Comparison of ENCODE assay signal across 28 cellular contexts in the genomic region with DNA sequence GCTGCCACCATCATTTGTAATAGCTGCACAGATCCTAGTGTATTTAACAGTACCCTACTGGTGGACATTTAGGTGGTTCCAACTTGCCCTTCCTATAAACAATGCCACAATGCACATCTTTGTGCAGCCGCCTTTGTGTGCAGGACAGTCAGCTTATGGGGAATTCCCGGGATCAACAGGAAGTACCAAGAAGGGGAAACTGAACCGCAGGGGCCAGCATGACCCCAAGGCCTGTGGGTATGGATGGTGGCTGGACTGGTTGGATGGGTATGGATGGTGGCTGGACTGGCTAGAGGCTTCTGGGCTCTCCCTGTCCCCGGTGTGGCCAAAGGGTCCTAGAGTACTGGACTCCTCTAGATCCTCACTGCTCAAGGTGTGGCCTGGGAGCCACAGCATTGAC. TPM values are rescaled to one million over a fixed set of nuclear protein-coding genes. Genes with fewer than 3 reads are reported as not detected.
A peak's percentile ranks its signal among the peaks of the same experiment; 100 is the strongest.
DNase-seq lines count a peak whose midpoint lies in the region; ATAC-seq and TF ChIP-seq lines count a peak whose summit lies in the region.
"Had no signal": no experiment of that assay in that cellular context is flagged by ENCODE, and none has a peak within 500 bp of the region (broad histone marks: within the 10 kb centered on the region; RNA-seq: fewer than 3 reads in every experiment).

No MANE protein-coding gene starts in this region.

- peak overlapping the region; percentile 77 to 79 for H3K27ac ChIP-seq in breast epithelium
- H3K27ac ChIP-seq in left lung = no peak overlapping the region
- H3K27ac ChIP-seq in aorta (ENCODE audit: low read depth in 1 of 2, low read length in 2 of 2) = no peak overlapping the region
- no peak overlapping the region for H3K27ac ChIP-seq in vagina
- H3K27ac ChIP-seq: brain microvascular endothelial cell, heart right ventricle, neural progenitor cell, testis, uterus, WERI-Rb-1 had no signal

- H3K4me1 Mint-ChIP-seq in MCF 10A (ENCODE audit: insufficient read depth, unreplicated experiment) = peaks cover 6% of the 10 kb centered on the region
- H3K4me1 Mint-ChIP-seq in activated CD4-positive, alpha-beta T cell treated with anti-CD3 and anti-CD28 coated beads, Interleukin-2, amount 10 ng/mL, durations not matched to agents 7 days and 5 days = peaks cover 7% of the 10 kb centered on the region
- H3K4me1 Mint-ChIP-seq: B cell; CD8-positive, alpha-beta memory T cell; neural progenitor cell; stimulated activated memory B cell treated with anti-CD40 and anti-IgM and Interleukin-4, amounts not matched to agents 10 μg/mL and 1 μg/mL and 100 μg/mL, for 72 hours had no signal

- no peaks in the 10 kb centered on the region for H3K27me3 Mint-ChIP-seq in MCF 10A (ENCODE audit: insufficient read depth, unreplicated experiment)
- H3K27me3 Mint-ChIP-seq in activated CD4-positive, alpha-beta T cell treated with anti-CD3 and anti-CD28 coated beads, Interleukin-2, amount 10 ng/mL, durations not matched to agents 7 days and 5 days = peaks cover 10% of the 10 kb centered on the region

- no peaks in the 10 kb centered on the region for H3K36me3 ChIP-seq in breast epithelium
- H3K36me3 ChIP-seq in left lung = no peaks in the 10 kb centered on the region
- H3K36me3 ChIP-seq in aorta (ENCODE audit: control insufficient read depth in 1 of 2, insufficient read depth in 2 of 2, low read length in 1 of 2) = no peaks in the 10 kb centered on the region
- H3K36me3 ChIP-seq in vagina = no peaks in the 10 kb centered on the region
- H3K36me3 ChIP-seq: brain microvascular endothelial cell, heart right ventricle, neural progenitor cell, uterus, WERI-Rb-1 had no signal

- peak in 1 of 3 donors; percentile 18 for TF ChIP-seq CTCF in breast epithelium (IDR thresholded peaks at IDR 0.05)
- no peak for TF ChIP-seq CTCF in MCF 10A (IDR thresholded peaks at IDR 0.05; ENCODE audit: unreplicated experiment)
- no peak for TF ChIP-seq CTCF in left lung (IDR thresholded peaks at IDR 0.05)
- no peak for TF ChIP-seq CTCF in vagina (IDR thresholded peaks at IDR 0.05)

- H3K36me3 Mint-ChIP-seq in MCF 10A (ENCODE audit: insufficient read depth, unreplicated experiment) = no peaks in the 10 kb centered on the region
- no peaks in the 10 kb centered on the region for H3K36me3 Mint-ChIP-seq in activated CD4-positive, alpha-beta T cell treated with anti-CD3 and anti-CD28 coated beads, Interleukin-2, amount 10 ng/mL, durations not matched to agents 7 days and 5 days (ENCODE audit: low read depth)
- H3K36me3 Mint-ChIP-seq: CD8-positive, alpha-beta memory T cell; neural progenitor cell; stimulated activated memory B cell treated with anti-CD40 and anti-IgM and Interleukin-4, amounts not matched to agents 10 μg/mL and 1 μg/mL and 100 μg/mL, for 72 hours had no signal

- H3K27me3 ChIP-seq in breast epithelium (no peaks in the 10 kb centered on the region), left lung (no peaks in the 10 kb centered on the region), aorta (ENCODE audit: control insufficient read depth in 1 of 2, insufficient read depth in 2 of 2, low read length in 1 of 2) (no peaks in the 10 kb centered on the region), vagina (no peaks in the 10 kb centered on the region)
- H3K27me3 ChIP-seq: brain microvascular endothelial cell, neural progenitor cell, testis, uterus had no signal

- H3K9me3 ChIP-seq in breast epithelium (no peaks in the 10 kb centered on the region), left lung (no peaks in the 10 kb centered on the region), aorta (ENCODE audit: control insufficient read depth, low read length) (no peaks in the 10 kb centered on the region), vagina (no peaks in the 10 kb centered on the region)
- H3K9me3 ChIP-seq: heart right ventricle, testis, uterus had no signal

- POLR2A ChIA-PET in MCF 10A (lab: Yijun Ruan, JAX) = interaction anchor here (1.5 kb wide), 1 partner anchor 10 kb away, joined by 4 read pairs; no protein-coding TSS in a partner anchor
- POLR2A ChIA-PET in activated CD4-positive, alpha-beta T cell treated with anti-CD3 and anti-CD28 coated beads, Interleukin-2, amount 10 ng/mL, durations not matched to agents 7 days and 5 days (lab: Charles Lee) = no interaction called here

- DNase-seq in breast epithelium (ENCODE audit: low spot score in 2 of 2) (peak; percentile 63 to 78), MCF 10A (ENCODE audit: unreplicated experiment) (no peak), SK-MEL-5 (ENCODE audit: low read depth, low spot score) (peak; percentile 87), left lung (no peak), aorta (peak in 1 of 2 donors; percentile 59), vagina (ENCODE audit: extremely low spot score in 2 of 2) (no peak), NCI-H2081 (lab: John Stamatoyannopoulos, UW) (no peak)
- no peak for DNase-seq in activated CD4-positive, alpha-beta T cell treated with anti-CD3 and anti-CD28 coated beads, Interleukin-2, amount 10 ng/mL, durations not matched to agents 7 days and 5 days
- DNase-seq: activated CD4-positive, alpha-beta T cell treated with anti-CD3 and anti-CD28 coated beads, Interleukin-2, amount 10 ng/mL, durations not matched to agents 24 days and 14 days; activated naive CD4-positive, alpha-beta T cell; activated T-cell treated with anti-CD3 and anti-CD28 coated beads, Interleukin-2, amount 50 U/mL, for 72 hours; brain microvascular endothelial cell; CD8-positive, alpha-beta memory T cell; heart right ventricle; MM.1S; NCI-H1417; NCI-H2029 treated with DMSO at 0.1 percent for 48 hours; NCI-H2227 treated with DMSO at 0.1 percent for 48 hours; NCI-H69; stimulated activated CD4-positive, alpha-beta T cell treated with anti-CD3 and anti-CD28 coated beads, Interleukin-4, amount 100 ng/mL, for 4 hours; T-helper 9 cell; testis; uterus; WERI-Rb-1 had no signal

- no peak for TF ChIP-seq POLR2A in breast epithelium (IDR thresholded peaks at IDR 0.05)
- no peak for TF ChIP-seq POLR2A in vagina (IDR thresholded peaks at IDR 0.05)

- peaks cover 7% of the 10 kb centered on the region for H3K9me3 Mint-ChIP-seq in MCF 10A (ENCODE audit: unreplicated experiment)
- no peaks in the 10 kb centered on the region for H3K9me3 Mint-ChIP-seq in activated CD4-positive, alpha-beta T cell treated with anti-CD3 and anti-CD28 coated beads, Interleukin-2, amount 10 ng/mL, durations not matched to agents 7 days and 5 days
- H3K9me3 Mint-ChIP-seq: activated CD4-positive, alpha-beta T cell treated with anti-CD3 and anti-CD28 coated beads, Interleukin-2, amount 10 ng/mL, durations not matched to agents 24 days and 14 days; activated T-cell treated with anti-CD3 and anti-CD28 coated beads, Interleukin-2, amount 50 U/mL, for 72 hours; CD8-positive, alpha-beta memory T cell; neural progenitor cell; stimulated activated memory B cell treated with anti-CD40 and anti-IgM and Interleukin-4, amounts not matched to agents 10 μg/mL and 1 μg/mL and 100 μg/mL, for 72 hours had no signal

- CTCF ChIA-PET in MCF 10A (lab: Yijun Ruan, JAX) = no interaction called here
- CTCF ChIA-PET in activated CD4-positive, alpha-beta T cell treated with anti-CD3 and anti-CD28 coated beads, Interleukin-2, amount 10 ng/mL, durations not matched to agents 7 days and 5 days (lab: Charles Lee) = no interaction called here

- in situ Hi-C loops in SK-MEL-5 (cut with HindIII; ENCODE audit: low pct_unique_long_range_greater_than_20kb, low sequenced_read_pairs) = no loop called here

- peak; percentile 43 for ATAC-seq in left lung
- ATAC-seq in aorta (ENCODE audit: low FRiP score) = peak; percentile 57
- ATAC-seq: activated T-cell treated with anti-CD3 and anti-CD28 coated beads, Interleukin-2, amount 50 U/mL, for 72 hours; heart right ventricle; stimulated activated memory B cell treated with anti-CD40 and anti-IgM and Interleukin-4, amounts not matched to agents 10 μg/mL and 1 μg/mL and 100 μg/mL, for 72 hours had no signal

- BruUV-seq in MCF 10A (replicated peaks; lab: Mats Ljungman, UMichigan) = no TSS peak

- H3K4me3 Mint-ChIP-seq in MCF 10A (ENCODE audit: unreplicated experiment) = no peak overlapping the region
- H3K4me3 Mint-ChIP-seq in activated CD4-positive, alpha-beta T cell treated with anti-CD3 and anti-CD28 coated beads, Interleukin-2, amount 10 ng/mL, durations not matched to agents 7 days and 5 days = no peak overlapping the region
- H3K4me3 Mint-ChIP-seq: activated CD4-positive, alpha-beta T cell treated with anti-CD3 and anti-CD28 coated beads, Interleukin-2, amount 10 ng/mL, durations not matched to agents 24 days and 14 days; activated T-cell treated with anti-CD3 and anti-CD28 coated beads, Interleukin-2, amount 50 U/mL, for 72 hours; B cell; CD8-positive, alpha-beta memory T cell; neural progenitor cell; stimulated activated memory B cell treated with anti-CD40 and anti-IgM and Interleukin-4, amounts not matched to agents 10 μg/mL and 1 μg/mL and 100 μg/mL, for 72 hours had no signal

- intact Hi-C loops in breast epithelium (cut with DNase I; ENCODE audit: low total_unique reads) = no loop called here
- intact Hi-C loops in MCF 10A (cut with micrococcal nuclease) = no loop called here
- intact Hi-C loops in left lung (cut with DNase I) = no loop called here
- intact Hi-C loops in aorta (cut with DNase I) = no loop called here
- intact Hi-C loops in vagina (cut with DNase I) = no loop called here

- H3K4me1 ChIP-seq in breast epithelium (peaks cover 0 to 20% of the 10 kb centered on the region in 2 donors), left lung (peaks cover 0 to 26% of the 10 kb centered on the region in 2 donors), aorta (ENCODE audit: control insufficient read depth in 1 of 2, insufficient read depth in 2 of 2, low read length in 2 of 2) (no peaks in the 10 kb centered on the region), vagina (peaks cover 13% of the 10 kb centered on the region)
- H3K4me1 ChIP-seq: neural progenitor cell, testis, uterus had no signal

- H3K4me3 ChIP-seq in breast epithelium (no peak overlapping the region), left lung (no peak overlapping the region), aorta (ENCODE audit: low read length in 2 of 2) (no peak overlapping the region), vagina (no peak overlapping the region)
- H3K4me3 ChIP-seq: heart right ventricle, neural progenitor cell, testis, uterus had no signal

- 87 to 94% methylated on average over 4 of the region's 4 CpGs for WGBS in aorta, 2 donors

- no peak overlapping the region for H3K27ac Mint-ChIP-seq in MCF 10A (ENCODE audit: low read depth, unreplicated experiment)
- no peak overlapping the region for H3K27ac Mint-ChIP-seq in activated CD4-positive, alpha-beta T cell treated with anti-CD3 and anti-CD28 coated beads, Interleukin-2, amount 10 ng/mL, durations not matched to agents 7 days and 5 days
- H3K27ac Mint-ChIP-seq: activated CD4-positive, alpha-beta T cell treated with anti-CD3 and anti-CD28 coated beads, Interleukin-2, amount 10 ng/mL, durations not matched to agents 24 days and 14 days; activated T-cell treated with anti-CD3 and anti-CD28 coated beads, Interleukin-2, amount 50 U/mL, for 72 hours; B cell; neural progenitor cell; progenitor cell of endocrine pancreas; stimulated activated memory B cell treated with anti-CD40 and anti-IgM and Interleukin-4, amounts not matched to agents 10 μg/mL and 1 μg/mL and 100 μg/mL, for 72 hours had no signal

RNA-seq across cellular contexts. Expression of a gene that starts 46.7 kb away (rescaled TPM):
- 100 to 1,000 TPM; 137 to 177 (median 149) TPM for total RNA-seq in breast epithelium
- 221 and 226 TPM in 2 replicates for total RNA-seq in MCF 10A (2022)
- 47.4 and 69.6 TPM in 2 replicates for total RNA-seq in SK-MEL-5 (2014; rRNA removed; shearing (Covaris generic))
- 149 and 166 TPM in 2 replicates for polyA plus RNA-seq in SK-MEL-5 (2015; cell fraction: cytosol; rRNA removed)
- polyA plus RNA-seq in SK-MEL-5 (2015; cell fraction: nucleus; rRNA removed) = 47.7 and 80.3 TPM in 2 replicates
- total RNA-seq in left lung = 100 to 1,000 TPM; 133 to 266 TPM
- 100 to 1,000 TPM in 1 of 2 donors, 10 to 100 TPM in 1; 57.8 to 141 TPM for total RNA-seq in aorta
- polyA plus RNA-seq in aorta = 10 to 100 TPM; 15.8 to 43.6 TPM
- 264 TPM for total RNA-seq in vagina
- 10 to 100 TPM; 17.9 to 24.1 TPM for total RNA-seq in activated CD4-positive, alpha-beta T cell treated with anti-CD3 and anti-CD28 coated beads, Interleukin-2, amount 10 ng/mL, durations not matched to agents 7 days and 5 days

Comparison
In these comparisons a context has a peak if more than half of its experiments do, and no peak if none do; other contexts are left out.
1. DNase-seq: peak in breast epithelium (2 of 2) and SK-MEL-5 (single experiment); none in MCF 10A (single experiment), left lung (0 of 2), vagina (0 of 2), NCI-H2081 (0 of 2) and activated CD4-positive, alpha-beta T cell treated with anti-CD3 and anti-CD28 coated beads, Interleukin-2, amount 10 ng/mL, durations not matched to agents 7 days and 5 days (single experiment).
2. H3K27ac ChIP-seq: peak in breast epithelium (2 of 2); none in left lung (0 of 2), aorta (0 of 2) and vagina (single experiment).